In the genomic region with DNA sequence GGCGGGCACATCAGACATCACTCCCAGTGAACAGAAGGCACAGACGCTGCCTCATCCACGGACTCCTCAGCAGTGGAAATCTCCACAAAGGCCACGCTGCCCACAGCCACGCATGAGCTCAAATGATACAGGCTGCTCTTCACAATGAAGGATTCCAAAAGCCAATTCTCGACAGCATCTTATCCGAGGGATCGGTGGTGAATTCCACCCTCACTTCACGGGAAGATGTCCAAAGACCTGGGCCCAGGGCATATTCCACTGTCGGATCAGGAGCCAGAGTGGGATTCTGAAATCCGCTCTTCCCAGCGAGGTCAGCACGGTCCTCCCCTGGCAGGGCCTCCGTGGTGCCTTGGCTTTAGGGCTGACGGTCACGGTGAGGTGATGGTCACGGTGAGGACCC, we compare ENCODE assay signal across 26 cellular contexts.
"Had no signal": no experiment of that assay in that cellular context is flagged by ENCODE, and none has a peak within 500 bp of the region (broad histone marks: within the 10 kb centered on the region; RNA-seq: fewer than 3 reads in every experiment).

No MANE protein-coding gene starts in this region.

- H3K36me3 ChIP-seq: adrenal gland had no signal

- H3K27me3 Mint-ChIP-seq: activated CD4-positive, alpha-beta T cell treated with anti-CD3 and anti-CD28 coated beads, Interleukin-2, amount 10 ng/mL, durations not matched to agents 24 days and 14 days; activated CD8-positive, alpha-beta memory T cell treated with anti-CD3 and anti-CD28 coated beads, Interleukin-2, amount 10 ng/mL, durations not matched to agents 7 days and 5 days; activated naive CD8-positive, alpha-beta T cell treated with anti-CD3 and anti-CD28 coated beads, Interleukin-2, amount 10 ng/mL, durations not matched to agents 7 days and 5 days; activated T-cell treated with anti-CD3 and anti-CD28 coated beads, Interleukin-2, amount 50 U/mL, for 24 hours; T-cell had no signal

- H3K9me3 ChIP-seq: adrenal gland had no signal

- H3K9me3 Mint-ChIP-seq: activated CD4-positive, alpha-beta T cell treated with anti-CD3 and anti-CD28 coated beads, Interleukin-2, amount 10 ng/mL, durations not matched to agents 24 days and 14 days; activated naive CD4-positive, alpha-beta T cell treated with anti-CD3 and anti-CD28 coated beads for 36 hours; activated naive CD8-positive, alpha-beta T cell treated with anti-CD3 and anti-CD28 coated beads, Interleukin-2, amount 10 ng/mL, durations not matched to agents 7 days and 5 days; activated T-cell treated with anti-CD3 and anti-CD28 coated beads, Interleukin-2, amount 50 U/mL, for 24 hours; activated T-helper 1 cell treated with anti-CD3 and anti-CD28 coated beads, Interleukin-12 subunit alpha, Interleukin-12 subunit beta, Interleukin-2, Interleukin-4 antibody, amounts not matched to agents 30 ng/mL and 10 ng/mL and 1 ng/mL, durations not matched to agents 14 hours and 24 hours and 36 hours; T-cell had no signal

- H3K9ac ChIP-seq: KMS-11 had no signal

- H3K4me3 ChIP-seq: adrenal gland, SK-N-MC had no signal

- ATAC-seq: activated CD8-positive, alpha-beta memory T cell treated with anti-CD3 and anti-CD28 coated beads, Interleukin-2, amount 10 ng/mL, durations not matched to agents 7 days and 5 days; Panc1; Right ventricle myocardium inferior; T-cell had no signal

- DNase-seq: activated CD4-positive, alpha-beta T cell treated with anti-CD3 and anti-CD28 coated beads, Interleukin-2, amount 10 ng/mL, durations not matched to agents 24 days and 14 days; activated CD4-positive, alpha-beta T cell treated with anti-CD3 and anti-CD28 coated beads, Interleukin-2, amount 50 U/mL, for 48 hours; activated CD4-positive, CD25-positive, alpha-beta regulatory T cell treated with anti-CD3 and anti-CD28 coated beads, Interleukin-2, amount 50 U/mL, for 72 hours; activated CD8-positive, alpha-beta memory T cell treated with anti-CD3 and anti-CD28 coated beads, Interleukin-2, amount 10 ng/mL, durations not matched to agents 7 days and 5 days; activated gamma-delta T cell; activated naive CD4-positive, alpha-beta T cell treated with anti-CD3 and anti-CD28 coated beads for 36 hours; activated naive CD8-positive, alpha-beta T cell treated with anti-CD3 and anti-CD28 coated beads, Interleukin-2, amount 10 ng/mL, durations not matched to agents 7 days and 5 days; activated T-cell treated with anti-CD3 and anti-CD28 coated beads, Interleukin-2, amount 50 U/mL, for 24 hours; adrenal gland; anterior cingulate cortex; NCI-H1092; NCI-H1417 treated with DMSO at 0.1 percent for 48 hours; NCI-H1694 treated with DMSO at 0.1 percent for 48 hours; NCI-H2029 treated with DMSO at 0.1 percent for 48 hours; NCI-H345; NCI-H510A; NCI-H526 treated with DMSO at 0.1 percent for 48 hours; NCI-H82; RPMI8226; T-cell; T-helper 2 cell had no signal

- H3K4me2 ChIP-seq: KMS-11 had no signal

- H3K4me1 Mint-ChIP-seq: activated CD8-positive, alpha-beta memory T cell treated with anti-CD3 and anti-CD28 coated beads, Interleukin-2, amount 10 ng/mL, durations not matched to agents 7 days and 5 days; activated naive CD8-positive, alpha-beta T cell treated with anti-CD3 and anti-CD28 coated beads, Interleukin-2, amount 10 ng/mL, durations not matched to agents 7 days and 5 days; T-cell had no signal

- H3K4me1 ChIP-seq: adrenal gland had no signal

- H3K27ac ChIP-seq: adrenal gland, KMS-11, SK-N-MC had no signal

- H3K4me3 Mint-ChIP-seq: activated CD4-positive, alpha-beta T cell treated with anti-CD3 and anti-CD28 coated beads, Interleukin-2, amount 10 ng/mL, durations not matched to agents 24 days and 14 days; activated CD8-positive, alpha-beta memory T cell treated with anti-CD3 and anti-CD28 coated beads, Interleukin-2, amount 10 ng/mL, durations not matched to agents 7 days and 5 days; activated naive CD4-positive, alpha-beta T cell treated with anti-CD3 and anti-CD28 coated beads for 36 hours; activated naive CD8-positive, alpha-beta T cell treated with anti-CD3 and anti-CD28 coated beads, Interleukin-2, amount 10 ng/mL, durations not matched to agents 7 days and 5 days; activated T-cell treated with anti-CD3 and anti-CD28 coated beads, Interleukin-2, amount 50 U/mL, for 24 hours; activated T-helper 1 cell treated with anti-CD3 and anti-CD28 coated beads, Interleukin-12 subunit alpha, Interleukin-12 subunit beta, Interleukin-2, Interleukin-4 antibody, amounts not matched to agents 30 ng/mL and 10 ng/mL and 1 ng/mL, durations not matched to agents 14 hours and 24 hours and 36 hours; T-cell had no signal

- H3K27ac Mint-ChIP-seq: activated CD4-positive, alpha-beta T cell treated with anti-CD3 and anti-CD28 coated beads, Interleukin-2, amount 10 ng/mL, durations not matched to agents 24 days and 14 days; activated CD8-positive, alpha-beta memory T cell treated with anti-CD3 and anti-CD28 coated beads, Interleukin-2, amount 10 ng/mL, durations not matched to agents 7 days and 5 days; activated naive CD4-positive, alpha-beta T cell treated with anti-CD3 and anti-CD28 coated beads for 36 hours; activated naive CD8-positive, alpha-beta T cell treated with anti-CD3 and anti-CD28 coated beads, Interleukin-2, amount 10 ng/mL, durations not matched to agents 7 days and 5 days; activated T-cell treated with anti-CD3 and anti-CD28 coated beads, Interleukin-2, amount 50 U/mL, for 24 hours; activated T-helper 1 cell treated with anti-CD3 and anti-CD28 coated beads, Interleukin-12 subunit alpha, Interleukin-12 subunit beta, Interleukin-2, Interleukin-4 antibody, amounts not matched to agents 30 ng/mL and 10 ng/mL and 1 ng/mL, durations not matched to agents 14 hours and 24 hours and 36 hours; T-cell had no signal

- H3K27me3 ChIP-seq: adrenal gland had no signal
